Comparison of ENCODE assay signal across 22 cellular contexts in genomic region chr18:12564378-12564777, GRCh38.
"Had no signal": no experiment of that assay in that cellular context is flagged by ENCODE, and none has a peak within 500 bp of the region (broad histone marks: within the 10 kb centered on the region; RNA-seq: fewer than 3 reads in every experiment).

No MANE protein-coding gene starts in this region.

- ATAC-seq: esophagus mucosa; gastrocnemius medialis; heart right ventricle; left lung; lower lobe of right lung; naive thymus-derived CD4-positive, alpha-beta T cell had no signal

- DNase-seq: cortex of kidney; dorsolateral prefrontal cortex; effector CD8-positive, alpha-beta T cell; gastrocnemius medialis; heart right ventricle; hypothalamus; left lung; lower lobe of right lung; naive thymus-derived CD4-positive, alpha-beta T cell; nephron progenitor cell; posterior cingulate gyrus; sigmoid colon; stimulated activated CD4-positive, alpha-beta T cell treated with anti-CD3 and anti-CD28 coated beads, Interleukin-2, amount 100 ng/mL, for 24 hours; stimulated activated CD4-positive, alpha-beta T cell treated with anti-CD3 and anti-CD28 coated beads, Interleukin-4, amount 100 ng/mL, for 4 hours; stimulated activated naive CD4-positive, alpha-beta T cell; stomach; substantia nigra; transverse colon had no signal

- H3K4me1 Mint-ChIP-seq: memory B cell; naive thymus-derived CD4-positive, alpha-beta T cell; nephron progenitor cell had no signal

- H3K9me3 Mint-ChIP-seq: memory B cell had no signal

- H3K36me3 Mint-ChIP-seq: memory B cell; naive thymus-derived CD4-positive, alpha-beta T cell had no signal

- H3K4me3 Mint-ChIP-seq: memory B cell; naive thymus-derived CD4-positive, alpha-beta T cell; nephron progenitor cell had no signal

- H3K27ac Mint-ChIP-seq: memory B cell; naive thymus-derived CD4-positive, alpha-beta T cell; nephron progenitor cell had no signal

- FAIRE-seq: endometrium, islet of Langerhans had no signal
